1 cellular context compared by ENCODE assay signal in genomic region chr2:134670955-134671354, GRCh38.
TF ChIP-seq lines count a peak whose summit lies in the region.

No MANE protein-coding gene starts in this region.

TF ChIP-seq in H1, 55 proteins besides CTCF, POLR2A, EP300 and RAD21 (continued from another document):
- TF ChIP-seq KDM1A (IDR thresholded peaks at IDR 0.05; ENCODE audit: borderline replicate concordance, low read length), result no peak
- no peak for TF ChIP-seq RFX5 (IDR thresholded peaks at IDR 0.05; ENCODE audit: borderline replicate concordance, low read depth, low read length)
- TF ChIP-seq EZH2 (IDR thresholded peaks at IDR 0.05; ENCODE audit: low read depth, low read length, severe bottlenecking), result no peak
- no peak for TF ChIP-seq RXRA (IDR thresholded peaks at IDR 0.05; ENCODE audit: insufficient read depth, low read depth, low read length)
